1 cellular context compared by ENCODE assay signal in the genomic region with DNA sequence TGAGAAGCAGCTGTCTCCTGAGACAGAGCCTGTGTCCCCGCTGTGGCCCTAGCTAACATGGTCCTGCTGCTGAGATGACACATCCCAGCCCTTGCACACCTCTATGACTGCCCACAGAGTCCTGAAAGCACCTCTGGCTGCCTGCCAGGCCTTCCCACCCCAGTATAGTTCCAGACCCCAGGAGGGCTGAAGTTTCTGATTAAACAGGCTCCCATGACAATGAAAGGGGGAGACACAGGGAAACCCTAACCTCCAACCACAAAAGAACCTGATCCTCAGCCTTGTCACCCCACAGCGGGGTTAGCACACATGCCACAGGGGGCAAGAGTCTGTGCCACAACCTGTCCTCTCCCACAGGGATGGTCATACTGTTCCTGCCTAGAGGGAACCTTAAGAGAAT.
A peak's percentile ranks its signal among the peaks of the same experiment; 100 is the strongest.
TF ChIP-seq lines count a peak whose summit lies in the region.

No MANE protein-coding gene starts in this region.

TF ChIP-seq in HEK293, 187 proteins besides CTCF, POLR2A, EP300 and RAD21 (continued from another document):
- no peak for TF ChIP-seq PRDM10 (tag by site-specific recombination; IDR thresholded peaks at IDR 0.05)
- no peak for TF ChIP-seq ZNF132 (tag by site-specific recombination; IDR thresholded peaks at IDR 0.05; ENCODE audit: borderline replicate concordance)
- TF ChIP-seq ZIC2 (tag by site-specific recombination; IDR thresholded peaks at IDR 0.05), result peak; percentile 83
